In the genomic region with DNA sequence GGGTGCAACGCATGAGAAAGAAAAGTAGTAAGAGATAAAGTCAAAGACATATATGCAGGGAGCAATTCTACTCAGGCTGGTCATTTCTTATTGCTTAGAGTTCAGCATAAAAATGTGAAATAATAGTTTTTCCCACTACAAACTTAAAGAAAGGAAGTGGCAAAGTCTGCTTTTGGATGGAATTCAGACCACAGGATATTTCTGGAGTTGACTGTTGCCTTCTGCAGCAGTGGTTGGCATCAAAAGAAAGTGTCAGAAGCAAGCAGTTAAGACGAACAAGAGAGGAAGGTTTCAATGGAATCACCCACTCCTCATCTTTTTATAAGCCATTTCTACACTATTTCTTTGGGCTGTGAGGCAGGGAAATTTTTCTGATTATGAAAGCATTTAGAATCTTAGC, we compare ENCODE assay signal across 1 cellular context.
TF ChIP-seq lines count a peak whose summit lies in the region.

No MANE protein-coding gene starts in this region.

TF ChIP-seq in H1, 55 proteins besides CTCF, POLR2A, EP300 and RAD21 (continued from another document):
- no peak for TF ChIP-seq GTF2F1 (IDR thresholded peaks at IDR 0.05; ENCODE audit: borderline replicate concordance, low read depth, low read length)
- TF ChIP-seq CEBPB (IDR thresholded peaks at IDR 0.05; ENCODE audit: low read depth, low read length), result no peak
- TF ChIP-seq BACH1 (IDR thresholded peaks at IDR 0.05; ENCODE audit: low read length), result no peak
